ENCODE assay signal across 8 cellular contexts in genomic region chr7:18590744-18591340, GRCh38.
DNase-seq lines count a peak whose midpoint lies in the region; ATAC-seq, FAIRE-seq and TF ChIP-seq lines count a peak whose summit lies in the region.

No MANE protein-coding gene starts in this region.

- H3K4me2 ChIP-seq in DND-41 (ENCODE audit: insufficient read depth, low read length) (no peak overlapping the region), K562 (ENCODE audit: insufficient read depth, low read length) (no peak overlapping the region)

- H3K27me3 ChIP-seq in DND-41 (ENCODE audit: insufficient read depth, low read length, poor library complexity) (no peaks in the 10 kb centered on the region), K562 (ENCODE audit: control insufficient read depth in 2 of 2, insufficient read depth in 2 of 2, low read length in 2 of 2) (no peaks in the 10 kb centered on the region), lower lobe of right lung (ENCODE audit: low read depth) (no peaks in the 10 kb centered on the region)

- CTCF ChIA-PET in K562 (lab: Yijun Ruan, JAX; ENCODE audit: low intra/inter-chr PET ratio) = no interaction called here

- H3K9ac ChIP-seq in DND-41 (ENCODE audit: low read depth, low read length) = no peak overlapping the region
- H3K9ac ChIP-seq in K562 (ENCODE audit: insufficient read depth in 1 of 2, low read depth in 2 of 2, low read length in 2 of 2) = no peak overlapping the region

- H2AFZ ChIP-seq in DND-41 (ENCODE audit: low read depth, low read length) = no peak overlapping the region
- H2AFZ ChIP-seq in K562 (ENCODE audit: low read depth, low read length) = no peak overlapping the region

- no peak for DNase-seq in DND-41
- DNase-seq in LoVo (ENCODE audit: low spot score) = peak; percentile 52
- peak in 1 of 4 experiments; percentile 2 for DNase-seq in K562 (ENCODE audit: extremely low read depth in 1 of 4, low spot score in 3 of 4)
- no peak for DNase-seq in lower lobe of right lung
- no peak for DNase-seq in epidermal melanocyte (ENCODE audit: insufficient read length, low spot score)
- DNase-seq in putamen (ENCODE audit: low spot score) = no peak
- no peak for DNase-seq in D341Med (ENCODE audit: low spot score)
- no peak for DNase-seq in stimulated activated naive CD4-positive, alpha-beta T cell treated with Interleukin-2 at 50 U/mL for 16 hours (lab: John Stamatoyannopoulos, UW)

- peak; percentile 52; the same call in 1 of the 3 replicates for ATAC-seq in DND-41 (ENCODE audit: insufficient read depth, low read depth)
- ATAC-seq in K562 = no peak
- ATAC-seq in lower lobe of right lung = no peak

- TF ChIP-seq CTCF in DND-41 (IDR thresholded peaks at IDR 0.05; ENCODE audit: borderline replicate concordance, extremely low read depth, low read length, poor library complexity, severe bottlenecking) (peak; percentile 54), K562 (IDR thresholded peaks at IDR 0.05 in 2 of 3, conservative IDR thresholded peaks at IDR 0.05 in 1 of 3; ENCODE audit: insufficient read depth in 2 of 3, low read depth in 1 of 3, low read length in 3 of 3) (peak in 1 of 3 experiments; percentile 16; a peak in 1 of 6 replicates), lower lobe of right lung (IDR thresholded peaks at IDR 0.05) (peak; percentile 49)

- WGBS in K562 (ENCODE audit: insufficient coverage, low coverage, missing lambda C conversion rate) = 0% methylated on average over 1 of the region's 1 CpG

- H3K79me2 ChIP-seq in DND-41 (ENCODE audit: insufficient read depth, low read length) (no peaks in the 10 kb centered on the region), K562 (ENCODE audit: control insufficient read depth, insufficient read depth, low read length) (no peaks in the 10 kb centered on the region)

- H4K20me1 ChIP-seq in DND-41 (ENCODE audit: insufficient read depth, low read length) (no peaks in the 10 kb centered on the region), K562 (replicated peaks; ENCODE audit: control insufficient read depth, insufficient read depth, low read length) (no peaks in the 10 kb centered on the region)

- H3K9me3 ChIP-seq in DND-41 (ENCODE audit: insufficient read depth, low read length, severe bottlenecking) = no peaks in the 10 kb centered on the region
- H3K9me3 ChIP-seq in K562 (replicated peaks; ENCODE audit: control insufficient read depth, insufficient read depth, low read depth, low read length) = no peaks in the 10 kb centered on the region
- H3K9me3 ChIP-seq in lower lobe of right lung = no peaks in the 10 kb centered on the region

- no TSS peak for BruUV-seq in K562 (replicated peaks; lab: Mats Ljungman, UMichigan)

- H3K9me1 ChIP-seq in K562 (ENCODE audit: control insufficient read depth, insufficient read depth, low read length) = no peaks in the 10 kb centered on the region

- no peaks in the 10 kb centered on the region for H3K4me1 ChIP-seq in DND-41 (ENCODE audit: insufficient read depth, low read length)
- H3K4me1 ChIP-seq in K562 (replicated peaks in 1 of 2; ENCODE audit: control insufficient read depth in 2 of 2, insufficient read depth in 2 of 2, low read length in 2 of 2) = no peaks in the 10 kb centered on the region
- H3K4me1 ChIP-seq in lower lobe of right lung = no peaks in the 10 kb centered on the region

- H3K4me3 ChIP-seq in DND-41 (ENCODE audit: low read depth in 1 of 2, low read length in 2 of 2) (no peak overlapping the region), K562 (no peak overlapping the region), lower lobe of right lung (no peak overlapping the region)

- TF ChIP-seq RAD21 in K562 (CRISPR knock-in tag; conservative IDR thresholded peaks at IDR 0.05 in 1 of 2, IDR thresholded peaks at IDR 0.05 in 1 of 2) = peak; percentile 53 to 60

- intact Hi-C loops in K562 (cut with micrococcal nuclease) (no loop called here), lower lobe of right lung (cut with DNase I) (no loop called here)

- no peak for TF ChIP-seq EP300 in K562 (IDR thresholded peaks at IDR 0.05; ENCODE audit: low read length)

- no peak for TF ChIP-seq POLR2A in K562 (conservative IDR thresholded peaks at IDR 0.05)

- POLR2A ChIA-PET in K562 (lab: Yijun Ruan, JAX) = no interaction called here

- H3K36me3 ChIP-seq in DND-41 (ENCODE audit: insufficient read depth, low read length) = no peaks in the 10 kb centered on the region
- no peaks in the 10 kb centered on the region for H3K36me3 ChIP-seq in K562 (ENCODE audit: control insufficient read depth, insufficient read depth, low read length)
- no peaks in the 10 kb centered on the region for H3K36me3 ChIP-seq in lower lobe of right lung

- H3K27ac ChIP-seq in DND-41 (ENCODE audit: low read length) (no peak overlapping the region), K562 (ENCODE audit: extremely low read depth, low read depth, low read length) (no peak overlapping the region), lower lobe of right lung (no peak overlapping the region)

- FAIRE-seq in K562 (lab: Jason Lieb, UNC) = no peak

- in situ Hi-C loops in K562 (cut with MboI) = no loop called here

TF ChIP-seq in K562, 482 proteins besides CTCF, POLR2A, EP300 and RAD21 (continues in another document):
- TF ChIP-seq ZNF280A (IDR thresholded peaks at IDR 0.05; ENCODE audit: low read depth, partially characterized antibody) (no peak), ZNF436 (CRISPR knock-in tag; IDR thresholded peaks at IDR 0.05) (no peak), ZNF165 (CRISPR knock-in tag; IDR thresholded peaks at IDR 0.05; ENCODE audit: borderline replicate concordance) (no peak), FOS (IDR thresholded peaks at IDR 0.05; ENCODE audit: extremely low read depth, insufficient read length) (no peak), ZNF584 (CRISPR knock-in tag; IDR thresholded peaks at IDR 0.05; ENCODE audit: low read depth) (no peak), HBP1 (CRISPR knock-in tag; IDR thresholded peaks at IDR 0.05) (no peak), PCBP1 (IDR thresholded peaks at IDR 0.05; ENCODE audit: low read depth, low read length, poor library complexity, severe bottlenecking) (no peak)
- TF ChIP-seq, protein P1, sequence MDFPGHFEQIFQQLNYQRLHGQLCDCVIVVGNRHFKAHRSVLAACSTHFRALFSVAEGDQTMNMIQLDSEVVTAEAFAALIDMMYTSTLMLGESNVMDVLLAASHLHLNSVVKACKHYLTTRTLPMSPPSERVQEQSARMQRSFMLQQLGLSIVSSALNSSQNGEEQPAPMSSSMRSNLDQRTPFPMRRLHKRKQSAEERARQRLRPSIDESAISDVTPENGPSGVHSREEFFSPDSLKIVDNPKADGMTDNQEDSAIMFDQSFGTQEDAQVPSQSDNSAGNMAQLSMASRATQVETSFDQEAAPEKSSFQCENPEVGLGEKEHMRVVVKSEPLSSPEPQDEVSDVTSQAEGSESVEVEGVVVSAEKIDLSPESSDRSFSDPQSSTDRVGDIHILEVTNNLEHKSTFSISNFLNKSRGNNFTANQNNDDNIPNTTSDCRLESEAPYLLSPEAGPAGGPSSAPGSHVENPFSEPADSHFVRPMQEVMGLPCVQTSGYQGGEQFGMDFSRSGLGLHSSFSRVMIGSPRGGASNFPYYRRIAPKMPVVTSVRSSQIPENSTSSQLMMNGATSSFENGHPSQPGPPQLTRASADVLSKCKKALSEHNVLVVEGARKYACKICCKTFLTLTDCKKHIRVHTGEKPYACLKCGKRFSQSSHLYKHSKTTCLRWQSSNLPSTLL (IDR thresholded peaks at IDR 0.05) = no peak
- TF ChIP-seq, protein P2, sequence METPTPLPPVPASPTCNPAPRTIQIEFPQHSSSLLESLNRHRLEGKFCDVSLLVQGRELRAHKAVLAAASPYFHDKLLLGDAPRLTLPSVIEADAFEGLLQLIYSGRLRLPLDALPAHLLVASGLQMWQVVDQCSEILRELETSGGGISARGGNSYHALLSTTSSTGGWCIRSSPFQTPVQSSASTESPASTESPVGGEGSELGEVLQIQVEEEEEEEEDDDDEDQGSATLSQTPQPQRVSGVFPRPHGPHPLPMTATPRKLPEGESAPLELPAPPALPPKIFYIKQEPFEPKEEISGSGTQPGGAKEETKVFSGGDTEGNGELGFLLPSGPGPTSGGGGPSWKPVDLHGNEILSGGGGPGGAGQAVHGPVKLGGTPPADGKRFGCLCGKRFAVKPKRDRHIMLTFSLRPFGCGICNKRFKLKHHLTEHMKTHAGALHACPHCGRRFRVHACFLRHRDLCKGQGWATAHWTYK (CRISPR knock-in tag; IDR thresholded peaks at IDR 0.05) = no peak
